In genomic region chr16:54245788-54246453, GRCh38 we compare ENCODE assay signal across 29 cellular contexts. TPM values are rescaled to one million over a fixed set of nuclear protein-coding genes. Genes with fewer than 3 reads are reported as not detected.
"Had no signal": no experiment of that assay in that cellular context is flagged by ENCODE, and none has a peak within 500 bp of the region (broad histone marks: within the 10 kb centered on the region; RNA-seq: fewer than 3 reads in every experiment).

No MANE protein-coding gene starts in this region.

- H3K4me3 Mint-ChIP-seq: activated CD4-positive, alpha-beta memory T cell treated with anti-CD3 and anti-CD28 coated beads, Interleukin-2, amount 10 ng/mL, durations not matched to agents 7 days and 5 days; activated CD4-positive, alpha-beta T cell treated with anti-CD3 and anti-CD28 coated beads, Interleukin-2, amount 10 ng/mL, durations not matched to agents 7 days and 5 days; activated naive CD4-positive, alpha-beta T cell treated with anti-CD3 and anti-CD28 coated beads, Interleukin-2, amount 50 U/mL, for 24 hours; activated naive CD8-positive, alpha-beta T cell treated with anti-CD3 and anti-CD28 coated beads, Interleukin-2, amount 50 U/mL, for 24 hours; activated T-cell treated with anti-CD3 and anti-CD28 coated beads, Interleukin-2, amount 50 U/mL, for 24 hours; central memory CD8-positive, alpha-beta T cell; natural killer cell; neural progenitor cell had no signal

- H3K36me3 ChIP-seq: breast epithelium, esophagus muscularis mucosa, heart right ventricle, left ventricle myocardium inferior, neural progenitor cell, spleen, suprapubic skin, tibial artery, upper lobe of right lung had no signal

- H3K4me3 ChIP-seq: breast epithelium, esophagus muscularis mucosa, heart right ventricle, left ventricle myocardium inferior, lung, neural progenitor cell, spleen, suprapubic skin, tibial artery, upper lobe of right lung had no signal

- ATAC-seq: activated naive CD8-positive, alpha-beta T cell treated with anti-CD3 and anti-CD28 coated beads, Interleukin-2, amount 50 U/mL, for 24 hours; foreskin keratinocyte; heart right ventricle had no signal

- H3K27me3 ChIP-seq: breast epithelium, heart right ventricle, neural progenitor cell, tibial artery, upper lobe of right lung had no signal

- H3K9me3 Mint-ChIP-seq: activated naive CD4-positive, alpha-beta T cell treated with anti-CD3 and anti-CD28 coated beads, Interleukin-2, amount 50 U/mL, for 24 hours had no signal

- H3K4me1 Mint-ChIP-seq: activated CD4-positive, alpha-beta memory T cell treated with anti-CD3 and anti-CD28 coated beads, Interleukin-2, amount 10 ng/mL, durations not matched to agents 7 days and 5 days; activated CD4-positive, alpha-beta T cell treated with anti-CD3 and anti-CD28 coated beads, Interleukin-2, amount 10 ng/mL, durations not matched to agents 7 days and 5 days; activated naive CD4-positive, alpha-beta T cell treated with anti-CD3 and anti-CD28 coated beads, Interleukin-2, amount 50 U/mL, for 24 hours; activated naive CD8-positive, alpha-beta T cell treated with anti-CD3 and anti-CD28 coated beads, Interleukin-2, amount 50 U/mL, for 24 hours; central memory CD8-positive, alpha-beta T cell; natural killer cell had no signal

- H3K27ac Mint-ChIP-seq: activated CD4-positive, alpha-beta memory T cell treated with anti-CD3 and anti-CD28 coated beads, Interleukin-2, amount 10 ng/mL, durations not matched to agents 7 days and 5 days; activated CD4-positive, alpha-beta T cell treated with anti-CD3 and anti-CD28 coated beads, Interleukin-2, amount 10 ng/mL, durations not matched to agents 7 days and 5 days; activated naive CD4-positive, alpha-beta T cell treated with anti-CD3 and anti-CD28 coated beads, Interleukin-2, amount 50 U/mL, for 24 hours; activated naive CD8-positive, alpha-beta T cell treated with anti-CD3 and anti-CD28 coated beads, Interleukin-2, amount 50 U/mL, for 24 hours; activated T-cell treated with anti-CD3 and anti-CD28 coated beads, Interleukin-2, amount 50 U/mL, for 24 hours; natural killer cell; neural progenitor cell had no signal

- H3K36me3 Mint-ChIP-seq: activated naive CD4-positive, alpha-beta T cell treated with anti-CD3 and anti-CD28 coated beads, Interleukin-2, amount 50 U/mL, for 24 hours; natural killer cell; neural progenitor cell had no signal

- DNase-seq: activated CD4-positive, alpha-beta memory T cell treated with anti-CD3 and anti-CD28 coated beads, Interleukin-2, amount 10 ng/mL, durations not matched to agents 7 days and 5 days; activated CD4-positive, alpha-beta T cell treated with anti-CD3 and anti-CD28 coated beads, Interleukin-2, amount 10 ng/mL, durations not matched to agents 7 days and 5 days; activated CD4-positive, CD25-positive, alpha-beta regulatory T cell treated with anti-CD3 and anti-CD28 coated beads, Interleukin-2, amount 50 U/mL, for 72 hours; activated CD8-positive, alpha-beta memory T cell treated with anti-CD3 and anti-CD28 coated beads, Interleukin-2, amount 50 U/mL, for 48 hours; activated gamma-delta T cell treated with Interleukin-2 at 50 U/mL for 16 hours; activated naive CD8-positive, alpha-beta T cell treated with anti-CD3 and anti-CD28 coated beads, Interleukin-2, amount 50 U/mL, for 24 hours; activated T-cell treated with anti-CD3 and anti-CD28 coated beads, Interleukin-2, amount 50 U/mL, for 24 hours; amygdala; dermis blood vessel endothelial cell; effector CD4-positive, alpha-beta T cell; foreskin keratinocyte; heart right ventricle; kidney glomerular epithelial cell; left ventricle myocardium inferior; mesendoderm; natural killer cell; right cardiac atrium; spleen; stimulated activated naive CD4-positive, alpha-beta T cell; T-helper 9 cell; tibial artery; upper lobe of right lung had no signal

- H3K27me3 Mint-ChIP-seq: activated naive CD4-positive, alpha-beta T cell treated with anti-CD3 and anti-CD28 coated beads, Interleukin-2, amount 50 U/mL, for 24 hours had no signal

RNA-seq across cellular contexts. Expression of gene IRX3, which starts 40.7 kb away (rescaled TPM):
- total RNA-seq: activated CD4-positive, alpha-beta T cell treated with anti-CD3 and anti-CD28 coated beads, Interleukin-2, amount 10 ng/mL, durations not matched to agents 7 days and 5 days; natural killer cell had no signal
